8 cellular contexts compared by ENCODE assay signal in genomic region chr4:144646523-144647094, GRCh38. TPM values are rescaled to one million over a fixed set of nuclear protein-coding genes. Genes with fewer than 3 reads are reported as not detected.
A peak's percentile ranks its signal among the peaks of the same experiment; 100 is the strongest.
DNase-seq lines count a peak whose midpoint lies in the region; ATAC-seq and TF ChIP-seq lines count a peak whose summit lies in the region.

No MANE protein-coding gene starts in this region.

- no peak overlapping the region for H2BK15ac ChIP-seq in IMR-90 (ENCODE audit: low read depth, low read length)

- intact Hi-C loops in IMR-90 (cut with micrococcal nuclease), result loop anchor here (10.0 kb wide), 1 partner anchor 448 kb away; the partner anchor contains the start of genes ABCE1 and ANAPC10

- peak overlapping the region; percentile 81 for H2AFZ ChIP-seq in IMR-90 (replicated peaks; ENCODE audit: low read length, poor library complexity)

- H3K23ac ChIP-seq in IMR-90 (ENCODE audit: low read depth, low read length), result peak overlapping the region; percentile 70

- no peak for TF ChIP-seq RAD21 in IMR-90 (IDR thresholded peaks at IDR 0.05; ENCODE audit: low read length)

- TF ChIP-seq POLR2A in IMR-90 (IDR thresholded peaks at IDR 0.05; ENCODE audit: low read depth, low read length), result no peak
- no peak for TF ChIP-seq POLR2A in tibial nerve (IDR thresholded peaks at IDR 0.05)

- H4K5ac ChIP-seq in IMR-90 (ENCODE audit: low read depth, low read length), result no peak overlapping the region

- ATAC-seq in IMR-90 (ENCODE audit: low read depth), result peak; percentile 48
- ATAC-seq in GM21367 (IDR thresholded peaks at IDR 0.05; ENCODE audit: unreplicated experiment), result no peak

- TF ChIP-seq EP300 in tibial nerve (IDR thresholded peaks at IDR 0.05), result no peak

- H2AK9ac ChIP-seq in IMR-90 (replicated peaks; ENCODE audit: low read depth, low read length, poor library complexity), result peak overlapping the region; percentile 73

- H3K56ac ChIP-seq in IMR-90 (ENCODE audit: extremely low read depth, insufficient read depth, low read length), result no peak overlapping the region

- H3K4me3 ChIP-seq in IMR-90 (ENCODE audit: insufficient read depth, low read depth, low read length), result peak overlapping the region; percentile 88
- peak overlapping the region; percentile 48 to 64 (median 53) for H3K4me3 ChIP-seq in tibial nerve

- no peak; the same call in 1 of the 2 replicates for TF ChIP-seq CTCF in IMR-90 (conservative IDR thresholded peaks at IDR 0.05; ENCODE audit: low read depth, low read length)
- TF ChIP-seq CTCF in tibial nerve (IDR thresholded peaks at IDR 0.05), result no peak

- H3K4me1 ChIP-seq in IMR-90 (ENCODE audit: control insufficient read depth, insufficient read depth, low read length), result peaks cover 7% of the 10 kb centered on the region
- H3K4me1 ChIP-seq in tibial nerve, result peaks cover 0 to 30% (median 5%) of the 10 kb centered on the region in 4 donors

- no peaks in the 10 kb centered on the region for H3K9me3 ChIP-seq in IMR-90 (ENCODE audit: control insufficient read depth, insufficient read depth, low read length)
- no peaks in the 10 kb centered on the region for H3K9me3 ChIP-seq in tibial nerve

- BruUV-seq in IMR-90 (replicated peaks; lab: Mats Ljungman, UMichigan), result no TSS peak

- CTCF ChIA-PET in IMR-90 (lab: Yijun Ruan, JAX), result no interaction called here

- POLR2A ChIA-PET in IMR-90 (lab: Charles Lee; ENCODE audit: unreplicated experiment), result no interaction called here

- peak overlapping the region; percentile 94 for H3K4me2 ChIP-seq in IMR-90 (ENCODE audit: low read depth, low read length)

- peak overlapping the region; percentile 45 for H3K4ac ChIP-seq in IMR-90 (ENCODE audit: low read depth, low read length)

- H4K20me1 ChIP-seq in IMR-90 (ENCODE audit: insufficient read depth, low read length), result no peaks in the 10 kb centered on the region

- peak overlapping the region in 1 of 2 experiments; percentile 32; a peak in 1 of 4 replicates for H4K8ac ChIP-seq in IMR-90 (ENCODE audit: low read depth in 2 of 2, low read length in 2 of 2)

- peak overlapping the region; percentile 66; the same call in 1 of the 2 replicates for H3K14ac ChIP-seq in IMR-90 (replicated peaks; ENCODE audit: low read depth, low read length)

- no peak overlapping the region for H3K27ac ChIP-seq in IMR-90 (ENCODE audit: insufficient read depth, low read length)
- peak overlapping the region; percentile 81 for H3K27ac ChIP-seq in caudate nucleus (ENCODE audit: low read depth, low read length)
- peak overlapping the region in 3 of 4 donors; percentile 69 to 80 (median 80) for H3K27ac ChIP-seq in tibial nerve

- H2BK5ac ChIP-seq in IMR-90 (ENCODE audit: low read depth, low read length, poor library complexity, severe bottlenecking), result no peak overlapping the region

- no peak overlapping the region for H2BK20ac ChIP-seq in IMR-90 (ENCODE audit: low read depth, low read length)

- H3K36me3 ChIP-seq in IMR-90 (ENCODE audit: control insufficient read depth, insufficient read depth, low read length) (no peaks in the 10 kb centered on the region), tibial nerve (no peaks in the 10 kb centered on the region)

- H3K27me3 ChIP-seq in IMR-90 (ENCODE audit: control insufficient read depth, insufficient read depth, low read length), result no peaks in the 10 kb centered on the region
- H3K27me3 ChIP-seq in tibial nerve, result peaks cover 0 to 6% of the 10 kb centered on the region in 2 donors

- no peak overlapping the region; the same call in 1 of the 2 replicates for H4K91ac ChIP-seq in IMR-90 (ENCODE audit: insufficient read depth, low read depth, low read length)

- WGBS in IMR-90 (ENCODE audit: extremely low coverage in 2 of 2, insufficient read length in 1 of 2), 2 experiments, result 0% methylated on average over 2 of the region's 22 CpGs; no CpG with 5 or more reads in 1 of the 2 experiments
- 1 to 2% methylated on average over 22 of the region's 22 CpGs for WGBS in tibial nerve, 2 donors

- H2AK5ac ChIP-seq in IMR-90 (ENCODE audit: low read depth, low read length), result no peak overlapping the region

- DNase-seq in NCI-H146 (lab: John Stamatoyannopoulos, UW), result peak; percentile 15
- no peak for DNase-seq in NCI-H146 treated with DMSO at 0.1 percent for 48 hours (lab: John Stamatoyannopoulos, UW; ENCODE audit: unreplicated experiment)
- DNase-seq in IMR-90, result no peak
- peak in 42 of 61 donors; percentile 7 to 80 (median 34) for DNase-seq in caudate nucleus (lab: John Stamatoyannopoulos, UW)
- peak; percentile 45 for DNase-seq in medulla oblongata (ENCODE audit: extremely low spot score)
- DNase-seq in tibial nerve (ENCODE audit: low spot score in 2 of 2), result no peak
- no peak for DNase-seq in A172 (ENCODE audit: low spot score)

- peaks cover 4% of the 10 kb centered on the region for H3K9me1 ChIP-seq in IMR-90 (ENCODE audit: insufficient read depth, low read length)

- H3K9ac ChIP-seq in IMR-90 (ENCODE audit: low read depth, low read length), result peak overlapping the region; percentile 51; the same call in 1 of the 2 replicates

- H3K18ac ChIP-seq in IMR-90 (ENCODE audit: low read depth, low read length), result no peak overlapping the region

- peak overlapping the region; percentile 51; the same call in 1 of the 2 replicates for H2BK120ac ChIP-seq in IMR-90 (ENCODE audit: low read depth, low read length)

- dilution Hi-C loops in IMR-90 (cut with HindIII; ENCODE audit: low sequenced_read_pairs, unreplicated experiment), result no loop called here

- in situ Hi-C loops in IMR-90 (cut with MboI; ENCODE audit: low sequenced_read_pairs), result no loop called here

- H3K79me1 ChIP-seq in IMR-90 (ENCODE audit: low read depth in 1 of 2, low read length in 2 of 2), result peaks cover 16 to 22% of the 10 kb centered on the region in 2 experiments

TF ChIP-seq in IMR-90, 13 proteins besides CTCF, POLR2A, EP300 and RAD21:
- TF ChIP-seq BHLHE40 (IDR thresholded peaks at IDR 0.05; ENCODE audit: low read depth, low read length), result no peak
- TF ChIP-seq MAZ (IDR thresholded peaks at IDR 0.05; ENCODE audit: borderline replicate concordance, low read depth, low read length), result no peak
- TF ChIP-seq, protein P1, sequence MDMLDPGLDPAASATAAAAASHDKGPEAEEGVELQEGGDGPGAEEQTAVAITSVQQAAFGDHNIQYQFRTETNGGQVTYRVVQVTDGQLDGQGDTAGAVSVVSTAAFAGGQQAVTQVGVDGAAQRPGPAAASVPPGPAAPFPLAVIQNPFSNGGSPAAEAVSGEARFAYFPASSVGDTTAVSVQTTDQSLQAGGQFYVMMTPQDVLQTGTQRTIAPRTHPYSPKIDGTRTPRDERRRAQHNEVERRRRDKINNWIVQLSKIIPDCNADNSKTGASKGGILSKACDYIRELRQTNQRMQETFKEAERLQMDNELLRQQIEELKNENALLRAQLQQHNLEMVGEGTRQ (IDR thresholded peaks at IDR 0.05; ENCODE audit: low read depth, low read length), result no peak
- no peak for TF ChIP-seq CHD1 (IDR thresholded peaks at IDR 0.05; ENCODE audit: low read depth, low read length)
- TF ChIP-seq NFE2L2 (IDR thresholded peaks at IDR 0.05; ENCODE audit: low read depth, low read length), result no peak
- no peak for TF ChIP-seq FOS (IDR thresholded peaks at IDR 0.05; ENCODE audit: low read depth, low read length)
- no peak for TF ChIP-seq MXI1 (IDR thresholded peaks at IDR 0.05; ENCODE audit: borderline replicate concordance, low read depth, low read length)
- TF ChIP-seq RFX5 (IDR thresholded peaks at IDR 0.05; ENCODE audit: low read depth, low read length), result no peak
- no peak for TF ChIP-seq SMC3 (IDR thresholded peaks at IDR 0.05; ENCODE audit: low read depth, low read length)
- TF ChIP-seq CEBPB (IDR thresholded peaks at IDR 0.05; ENCODE audit: low read depth, low read length), result no peak
- TF ChIP-seq, protein P2, sequence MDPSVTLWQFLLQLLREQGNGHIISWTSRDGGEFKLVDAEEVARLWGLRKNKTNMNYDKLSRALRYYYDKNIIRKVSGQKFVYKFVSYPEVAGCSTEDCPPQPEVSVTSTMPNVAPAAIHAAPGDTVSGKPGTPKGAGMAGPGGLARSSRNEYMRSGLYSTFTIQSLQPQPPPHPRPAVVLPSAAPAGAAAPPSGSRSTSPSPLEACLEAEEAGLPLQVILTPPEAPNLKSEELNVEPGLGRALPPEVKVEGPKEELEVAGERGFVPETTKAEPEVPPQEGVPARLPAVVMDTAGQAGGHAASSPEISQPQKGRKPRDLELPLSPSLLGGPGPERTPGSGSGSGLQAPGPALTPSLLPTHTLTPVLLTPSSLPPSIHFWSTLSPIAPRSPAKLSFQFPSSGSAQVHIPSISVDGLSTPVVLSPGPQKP (IDR thresholded peaks at IDR 0.05; ENCODE audit: borderline replicate concordance, low read depth, low read length), result no peak
- no peak for TF ChIP-seq MAFK (IDR thresholded peaks at IDR 0.05; ENCODE audit: low read depth, low read length)
- TF ChIP-seq RCOR1 (IDR thresholded peaks at IDR 0.05; ENCODE audit: insufficient replicate concordance, low read length), result no peak

RNA-seq across cellular contexts. Expression of gene HHIP, which starts 0.7 kb away (rescaled TPM):
- total RNA-seq in IMR-90 (2012; rRNA removed) (6.6 and 8.6 TPM in 2 replicates), tibial nerve (1 to 10 TPM in 3 of 4 donors, under 1 TPM in 1; 0.60 to 5.3 (median 2.6) TPM)
- polyA plus RNA-seq in IMR-90 (2012; rRNA removed), result 7.8 and 9.6 TPM in 2 replicates
- 2.6 and 3.4 TPM in 2 replicates for polyA plus RNA-seq in IMR-90 (2012; cell fraction: cytosol; rRNA removed)
- 1.2 and 3.9 TPM in 2 replicates for polyA plus RNA-seq in IMR-90 (2012; cell fraction: nucleus; rRNA removed; ENCODE audit: low replicate concordance)
- total RNA-seq in A172 (2014; rRNA removed; shearing (Covaris generic)), result 0.19 and 0.47 TPM in 2 replicates

Comparison
In these comparisons a context has a peak if more than half of its experiments do, and no peak if none do; other contexts are left out.
1. DNase-seq: peak in NCI-H146 (single experiment), caudate nucleus (42 of 61) and medulla oblongata (single experiment); none in NCI-H146 treated with DMSO at 0.1 percent for 48 hours (single experiment), IMR-90 (single experiment), tibial nerve (0 of 2) and A172 (single experiment).